Comparison of ENCODE assay signal across 8 cellular contexts in genomic region chr3:172522871-172523818, GRCh38.
A peak's percentile ranks its signal among the peaks of the same experiment; 100 is the strongest.
DNase-seq lines count a peak whose midpoint lies in the region; ATAC-seq lines count a peak whose summit lies in the region.

TSS of gene TNFSF10 (minus strand) at chr3:172523430. CDS start at chr3:172523384, 46 bp downstream.

- H3K27me3 Mint-ChIP-seq in T-helper 2 cell treated with Interferon-gamma antibody and Interleukin-4, amounts not matched to agents 5 μg/mL and 100 μg/mL, for 36 hours (ENCODE audit: low read depth), result no peaks in the 10 kb centered on the region

- H3K4me1 Mint-ChIP-seq in T-helper 2 cell treated with Interferon-gamma antibody and Interleukin-4, amounts not matched to agents 5 μg/mL and 100 μg/mL, for 36 hours (ENCODE audit: low read depth), result peaks cover 38% of the 10 kb centered on the region

- H3K27ac Mint-ChIP-seq in T-helper 2 cell treated with Interferon-gamma antibody and Interleukin-4, amounts not matched to agents 5 μg/mL and 100 μg/mL, for 36 hours, result peak within 1 kb of the TSS; percentile 92

- H3K27ac ChIP-seq in HUES6 (ENCODE audit: low read depth, low read length) (no peak within 1 kb of the TSS), layer of hippocampus (ENCODE audit: low read depth, low read length) (peak within 1 kb of the TSS; percentile 15)

- DNase-seq in DMS53 (lab: John Stamatoyannopoulos, UW) (peak; percentile 53), astrocyte of the hippocampus (ENCODE audit: low read depth, low spot score) (peak; percentile 52), NCI-H226 (no peak)
- peak; percentile 81 for DNase-seq in T-helper 2 cell treated with Interferon-gamma antibody and Interleukin-4, amounts not matched to agents 5 μg/mL and 100 μg/mL, for 36 hours (ENCODE audit: low spot score)
- peak in 2 of 3 donors; percentile 45 to 46 for DNase-seq in stimulated activated CD4-positive, alpha-beta T cell treated with anti-CD3 and anti-CD28 coated beads, TNF-alpha, amount 100 ng/mL, for 48 hours (ENCODE audit: low read depth in 3 of 3)

- peaks cover 8% of the 10 kb centered on the region for H3K4me1 ChIP-seq in HUES6 (ENCODE audit: control insufficient read depth, insufficient read depth, low read length)

- H3K36me3 ChIP-seq in HUES6 (ENCODE audit: control insufficient read depth, insufficient read depth, low read length), result no peaks in the 10 kb centered on the region

- peak within 1 kb of the TSS; percentile 99 for H3K4me3 Mint-ChIP-seq in T-helper 2 cell treated with Interferon-gamma antibody and Interleukin-4, amounts not matched to agents 5 μg/mL and 100 μg/mL, for 36 hours

- H3K4me3 ChIP-seq in HUES6 (ENCODE audit: low read depth, low read length), result peak within 1 kb of the TSS; percentile 5; the same call in 1 of the 2 replicates

- H3K9me3 Mint-ChIP-seq in T-helper 2 cell treated with Interferon-gamma antibody and Interleukin-4, amounts not matched to agents 5 μg/mL and 100 μg/mL, for 36 hours, result no peaks in the 10 kb centered on the region

- H3K36me3 Mint-ChIP-seq in T-helper 2 cell treated with Interferon-gamma antibody and Interleukin-4, amounts not matched to agents 5 μg/mL and 100 μg/mL, for 36 hours (ENCODE audit: low read depth), result peaks cover 38% of the 10 kb centered on the region

- no peak within 1 kb of the TSS for H3K9ac ChIP-seq in HUES6 (ENCODE audit: low read length)

- H3K27me3 ChIP-seq in HUES6 (ENCODE audit: control insufficient read depth, insufficient read depth, low read length) (no peaks in the 10 kb centered on the region), layer of hippocampus (ENCODE audit: control insufficient read depth, insufficient read depth, low read length) (no peaks in the 10 kb centered on the region)

- ATAC-seq in GM21447 (IDR thresholded peaks at IDR 0.05; ENCODE audit: unreplicated experiment), result peak; percentile 89

- no peaks in the 10 kb centered on the region for H3K9me3 ChIP-seq in HUES6 (ENCODE audit: control insufficient read depth, insufficient read depth, low read depth, low read length)
